ENCODE assay signal across 1 cellular context in the genomic region with DNA sequence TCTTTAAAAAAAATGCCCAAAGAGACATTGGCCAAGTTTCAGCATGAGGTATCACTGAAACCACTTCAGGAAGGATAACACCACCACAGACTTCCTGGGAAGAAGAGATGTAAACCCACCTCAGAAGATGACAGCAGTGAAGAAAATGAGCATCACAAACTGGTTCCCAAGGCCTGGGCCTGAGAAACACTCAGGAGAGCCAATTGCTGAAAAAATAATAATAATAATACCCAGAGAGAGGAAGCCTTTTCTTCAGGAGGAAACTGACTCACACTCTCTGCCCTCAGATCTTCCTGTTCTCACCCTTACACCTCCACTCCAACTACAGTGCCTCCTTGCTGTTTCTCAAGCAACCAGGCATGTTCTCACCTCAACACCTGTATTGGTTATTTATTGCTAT.
TF ChIP-seq lines count a peak whose summit lies in the region.

No MANE protein-coding gene starts in this region.

TF ChIP-seq in GM12878, 131 proteins besides CTCF, POLR2A, EP300 and RAD21 (continued from another document):
- TF ChIP-seq, protein P1, sequence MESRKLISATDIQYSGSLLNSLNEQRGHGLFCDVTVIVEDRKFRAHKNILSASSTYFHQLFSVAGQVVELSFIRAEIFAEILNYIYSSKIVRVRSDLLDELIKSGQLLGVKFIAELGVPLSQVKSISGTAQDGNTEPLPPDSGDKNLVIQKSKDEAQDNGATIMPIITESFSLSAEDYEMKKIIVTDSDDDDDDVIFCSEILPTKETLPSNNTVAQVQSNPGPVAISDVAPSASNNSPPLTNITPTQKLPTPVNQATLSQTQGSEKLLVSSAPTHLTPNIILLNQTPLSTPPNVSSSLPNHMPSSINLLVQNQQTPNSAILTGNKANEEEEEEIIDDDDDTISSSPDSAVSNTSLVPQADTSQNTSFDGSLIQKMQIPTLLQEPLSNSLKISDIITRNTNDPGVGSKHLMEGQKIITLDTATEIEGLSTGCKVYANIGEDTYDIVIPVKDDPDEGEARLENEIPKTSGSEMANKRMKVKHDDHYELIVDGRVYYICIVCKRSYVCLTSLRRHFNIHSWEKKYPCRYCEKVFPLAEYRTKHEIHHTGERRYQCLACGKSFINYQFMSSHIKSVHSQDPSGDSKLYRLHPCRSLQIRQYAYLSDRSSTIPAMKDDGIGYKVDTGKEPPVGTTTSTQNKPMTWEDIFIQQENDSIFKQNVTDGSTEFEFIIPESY (IDR thresholded peaks at IDR 0.05): no peak
- TF ChIP-seq CBX5 (IDR thresholded peaks at IDR 0.05; ENCODE audit: low read depth): no peak
- no peak for TF ChIP-seq FOXK2 (IDR thresholded peaks at IDR 0.05)
- TF ChIP-seq NRF1 (conservative IDR thresholded peaks at IDR 0.05; ENCODE audit: low read depth, low read length): no peak
- no peak for TF ChIP-seq KDM1A (IDR thresholded peaks at IDR 0.05; ENCODE audit: borderline replicate concordance)
- no peak for TF ChIP-seq ZNF207 (IDR thresholded peaks at IDR 0.05; ENCODE audit: borderline replicate concordance)
- TF ChIP-seq CEBPB (IDR thresholded peaks at IDR 0.05; ENCODE audit: borderline replicate concordance in 1 of 2, low read depth in 2 of 2, low read length in 2 of 2): no peak
- TF ChIP-seq ZBED1 (IDR thresholded peaks at IDR 0.05; ENCODE audit: borderline replicate concordance): no peak
- no peak for TF ChIP-seq GABPA (IDR thresholded peaks at IDR 0.05; ENCODE audit: low read depth)
- no peak for TF ChIP-seq KLF5 (IDR thresholded peaks at IDR 0.05; ENCODE audit: partially characterized antibody)
- TF ChIP-seq, protein P2, sequence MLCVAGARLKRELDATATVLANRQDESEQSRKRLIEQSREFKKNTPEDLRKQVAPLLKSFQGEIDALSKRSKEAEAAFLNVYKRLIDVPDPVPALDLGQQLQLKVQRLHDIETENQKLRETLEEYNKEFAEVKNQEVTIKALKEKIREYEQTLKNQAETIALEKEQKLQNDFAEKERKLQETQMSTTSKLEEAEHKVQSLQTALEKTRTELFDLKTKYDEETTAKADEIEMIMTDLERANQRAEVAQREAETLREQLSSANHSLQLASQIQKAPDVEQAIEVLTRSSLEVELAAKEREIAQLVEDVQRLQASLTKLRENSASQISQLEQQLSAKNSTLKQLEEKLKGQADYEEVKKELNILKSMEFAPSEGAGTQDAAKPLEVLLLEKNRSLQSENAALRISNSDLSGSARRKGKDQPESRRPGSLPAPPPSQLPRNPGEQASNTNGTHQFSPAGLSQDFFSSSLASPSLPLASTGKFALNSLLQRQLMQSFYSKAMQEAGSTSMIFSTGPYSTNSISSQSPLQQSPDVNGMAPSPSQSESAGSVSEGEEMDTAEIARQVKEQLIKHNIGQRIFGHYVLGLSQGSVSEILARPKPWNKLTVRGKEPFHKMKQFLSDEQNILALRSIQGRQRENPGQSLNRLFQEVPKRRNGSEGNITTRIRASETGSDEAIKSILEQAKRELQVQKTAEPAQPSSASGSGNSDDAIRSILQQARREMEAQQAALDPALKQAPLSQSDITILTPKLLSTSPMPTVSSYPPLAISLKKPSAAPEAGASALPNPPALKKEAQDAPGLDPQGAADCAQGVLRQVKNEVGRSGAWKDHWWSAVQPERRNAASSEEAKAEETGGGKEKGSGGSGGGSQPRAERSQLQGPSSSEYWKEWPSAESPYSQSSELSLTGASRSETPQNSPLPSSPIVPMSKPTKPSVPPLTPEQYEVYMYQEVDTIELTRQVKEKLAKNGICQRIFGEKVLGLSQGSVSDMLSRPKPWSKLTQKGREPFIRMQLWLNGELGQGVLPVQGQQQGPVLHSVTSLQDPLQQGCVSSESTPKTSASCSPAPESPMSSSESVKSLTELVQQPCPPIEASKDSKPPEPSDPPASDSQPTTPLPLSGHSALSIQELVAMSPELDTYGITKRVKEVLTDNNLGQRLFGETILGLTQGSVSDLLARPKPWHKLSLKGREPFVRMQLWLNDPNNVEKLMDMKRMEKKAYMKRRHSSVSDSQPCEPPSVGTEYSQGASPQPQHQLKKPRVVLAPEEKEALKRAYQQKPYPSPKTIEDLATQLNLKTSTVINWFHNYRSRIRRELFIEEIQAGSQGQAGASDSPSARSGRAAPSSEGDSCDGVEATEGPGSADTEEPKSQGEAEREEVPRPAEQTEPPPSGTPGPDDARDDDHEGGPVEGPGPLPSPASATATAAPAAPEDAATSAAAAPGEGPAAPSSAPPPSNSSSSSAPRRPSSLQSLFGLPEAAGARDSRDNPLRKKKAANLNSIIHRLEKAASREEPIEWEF (IDR thresholded peaks at IDR 0.05; ENCODE audit: insufficient replicate concordance, low read depth, low read length): no peak
- TF ChIP-seq, protein P3, sequence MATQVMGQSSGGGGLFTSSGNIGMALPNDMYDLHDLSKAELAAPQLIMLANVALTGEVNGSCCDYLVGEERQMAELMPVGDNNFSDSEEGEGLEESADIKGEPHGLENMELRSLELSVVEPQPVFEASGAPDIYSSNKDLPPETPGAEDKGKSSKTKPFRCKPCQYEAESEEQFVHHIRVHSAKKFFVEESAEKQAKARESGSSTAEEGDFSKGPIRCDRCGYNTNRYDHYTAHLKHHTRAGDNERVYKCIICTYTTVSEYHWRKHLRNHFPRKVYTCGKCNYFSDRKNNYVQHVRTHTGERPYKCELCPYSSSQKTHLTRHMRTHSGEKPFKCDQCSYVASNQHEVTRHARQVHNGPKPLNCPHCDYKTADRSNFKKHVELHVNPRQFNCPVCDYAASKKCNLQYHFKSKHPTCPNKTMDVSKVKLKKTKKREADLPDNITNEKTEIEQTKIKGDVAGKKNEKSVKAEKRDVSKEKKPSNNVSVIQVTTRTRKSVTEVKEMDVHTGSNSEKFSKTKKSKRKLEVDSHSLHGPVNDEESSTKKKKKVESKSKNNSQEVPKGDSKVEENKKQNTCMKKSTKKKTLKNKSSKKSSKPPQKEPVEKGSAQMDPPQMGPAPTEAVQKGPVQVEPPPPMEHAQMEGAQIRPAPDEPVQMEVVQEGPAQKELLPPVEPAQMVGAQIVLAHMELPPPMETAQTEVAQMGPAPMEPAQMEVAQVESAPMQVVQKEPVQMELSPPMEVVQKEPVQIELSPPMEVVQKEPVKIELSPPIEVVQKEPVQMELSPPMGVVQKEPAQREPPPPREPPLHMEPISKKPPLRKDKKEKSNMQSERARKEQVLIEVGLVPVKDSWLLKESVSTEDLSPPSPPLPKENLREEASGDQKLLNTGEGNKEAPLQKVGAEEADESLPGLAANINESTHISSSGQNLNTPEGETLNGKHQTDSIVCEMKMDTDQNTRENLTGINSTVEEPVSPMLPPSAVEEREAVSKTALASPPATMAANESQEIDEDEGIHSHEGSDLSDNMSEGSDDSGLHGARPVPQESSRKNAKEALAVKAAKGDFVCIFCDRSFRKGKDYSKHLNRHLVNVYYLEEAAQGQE (IDR thresholded peaks at IDR 0.05; ENCODE audit: low read depth, low read length): no peak
- TF ChIP-seq EED (IDR thresholded peaks at IDR 0.05; ENCODE audit: low read depth): no peak
- TF ChIP-seq POLR2AphosphoS5 (IDR thresholded peaks at IDR 0.05; ENCODE audit: low read length): no peak
